In the genomic region with DNA sequence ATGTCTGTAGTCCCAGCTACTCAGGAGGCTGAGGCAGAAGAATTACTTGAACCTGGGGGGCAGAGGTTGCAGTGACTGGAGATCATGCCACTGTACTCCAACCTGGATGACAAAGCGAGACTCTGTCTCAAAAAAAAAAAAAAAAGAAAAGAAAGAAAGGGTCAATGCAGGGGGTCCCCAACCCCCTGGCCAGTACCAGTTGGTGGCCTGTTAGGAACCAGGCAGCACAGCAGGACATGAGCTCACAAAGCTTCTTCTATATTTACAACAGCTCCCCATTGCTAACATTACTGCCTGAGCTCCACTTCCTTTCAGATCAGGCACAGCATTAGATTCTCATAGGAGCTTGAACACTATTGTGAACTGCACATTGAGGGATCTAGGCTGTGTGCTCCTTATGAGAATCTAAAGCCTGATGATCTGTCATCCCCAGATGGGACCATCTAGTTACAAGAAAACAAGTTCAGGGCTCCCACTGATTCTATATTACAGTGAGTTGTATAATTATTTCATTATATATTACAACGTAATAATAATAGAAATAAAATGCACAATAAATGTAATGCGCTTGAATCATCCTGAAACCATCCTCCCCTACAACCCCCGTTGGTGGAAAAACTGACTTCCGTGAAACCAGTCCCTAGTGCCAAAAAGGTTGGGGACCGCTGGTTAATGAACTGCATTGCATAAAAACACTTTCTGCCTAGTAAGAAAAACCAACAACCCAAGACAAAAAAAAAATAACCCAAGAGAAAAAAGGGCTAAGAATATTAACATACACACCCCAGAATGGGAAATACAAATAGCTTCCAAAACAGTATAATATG, we compare ENCODE assay signal across 16 cellular contexts. TPM values are rescaled to one million over a fixed set of nuclear protein-coding genes. Genes with fewer than 3 reads are reported as not detected.
A peak's percentile ranks its signal among the peaks of the same experiment; 100 is the strongest.
DNase-seq lines count a peak whose midpoint lies in the region; ATAC-seq lines count a peak whose summit lies in the region.
"Had no signal": no experiment of that assay in that cellular context is flagged by ENCODE, and none has a peak within 500 bp of the region (broad histone marks: within the 10 kb centered on the region; RNA-seq: fewer than 3 reads in every experiment).

No MANE protein-coding gene starts in this region.

- no peaks in the 10 kb centered on the region for H3K36me3 Mint-ChIP-seq in T-helper 17 cell (ENCODE audit: low read depth)

- H3K27me3 Mint-ChIP-seq in T-helper 17 cell, result no peaks in the 10 kb centered on the region
- H3K27me3 Mint-ChIP-seq in stimulated activated naive CD8-positive, alpha-beta T cell treated with anti-CD3 and anti-CD28 coated beads, Interleukin-15, amount 100 ng/mL, for 72 hours, result no peaks in the 10 kb centered on the region

- no peaks in the 10 kb centered on the region for H3K36me3 ChIP-seq in aorta (ENCODE audit: control insufficient read depth in 1 of 2, insufficient read depth in 2 of 2, low read length in 1 of 2)

- peak overlapping the region; percentile 99 for H3K27ac Mint-ChIP-seq in T-helper 17 cell
- peak overlapping the region in 1 of 2 donors; percentile 34 for H3K27ac Mint-ChIP-seq in stimulated activated naive CD8-positive, alpha-beta T cell treated with anti-CD3 and anti-CD28 coated beads, Interleukin-15, amount 100 ng/mL, for 72 hours

- H3K9me3 ChIP-seq in T-helper 17 cell (ENCODE audit: control insufficient read depth, low read length, poor library complexity, severe bottlenecking) (no peaks in the 10 kb centered on the region), aorta (ENCODE audit: control insufficient read depth, low read length) (no peaks in the 10 kb centered on the region)
- H3K9me3 ChIP-seq: BLaER1 treated with 17β-estradiol and CSF1 and Interleukin-3, amounts not matched to agents 10 nM and 100 nM had no signal

- no peaks in the 10 kb centered on the region for H3K9me3 Mint-ChIP-seq in stimulated activated naive CD8-positive, alpha-beta T cell treated with anti-CD3 and anti-CD28 coated beads, Interleukin-15, amount 100 ng/mL, for 72 hours

- intact Hi-C loops in aorta (cut with DNase I), result no loop called here

- ATAC-seq in T-helper 17 cell (no peak), aorta (ENCODE audit: low FRiP score) (no peak)
- no peak for ATAC-seq in stimulated activated naive CD8-positive, alpha-beta T cell treated with anti-CD3 and anti-CD28 coated beads, Interleukin-15, amount 100 ng/mL, for 72 hours

- H3K4me3 Mint-ChIP-seq in T-helper 17 cell, result peak overlapping the region; percentile 76
- H3K4me3 Mint-ChIP-seq in stimulated activated naive CD8-positive, alpha-beta T cell treated with anti-CD3 and anti-CD28 coated beads, Interleukin-15, amount 100 ng/mL, for 72 hours, result peak overlapping the region; percentile 88 to 91

- no peak overlapping the region for H3K27ac ChIP-seq in aorta (ENCODE audit: low read depth in 1 of 2, low read length in 2 of 2)
- H3K27ac ChIP-seq: BLaER1 treated with 17β-estradiol and CSF1 and Interleukin-3, amounts not matched to agents 10 nM and 100 nM; parathyroid adenoma had no signal

- WGBS in aorta, 2 donors, result 66 to 74% methylated on average over 6 of the region's 6 CpGs

- H3K4me1 Mint-ChIP-seq in T-helper 17 cell, result peaks cover 31% of the 10 kb centered on the region
- H3K4me1 Mint-ChIP-seq in stimulated activated naive CD8-positive, alpha-beta T cell treated with anti-CD3 and anti-CD28 coated beads, Interleukin-15, amount 100 ng/mL, for 72 hours, result peaks cover 27% of the 10 kb centered on the region

- DNase-seq in stimulated activated CD4-positive, alpha-beta T cell treated with anti-CD3 and anti-CD28 coated beads, Interleukin-2, amount 100 ng/mL, for 24 hours, result peak; percentile 25 to 31
- no peak for DNase-seq in stimulated activated CD4-positive, alpha-beta T cell treated with anti-CD3 and anti-CD28 coated beads, Interleukin-12 subunit alpha, Interleukin-12 subunit beta, amount 100 ng/mL, for 4 hours
- DNase-seq in T-helper 17 cell (no peak), fibroblast of gingiva (ENCODE audit: low read depth) (peak; percentile 3), ACHN (no peak), NCI-H82 treated with DMSO at 0.1 percent for 48 hours (lab: John Stamatoyannopoulos, UW; ENCODE audit: unreplicated experiment) (no peak), aorta (no peak)
- no peak for DNase-seq in stimulated activated naive CD8-positive, alpha-beta T cell treated with anti-CD3 and anti-CD28 coated beads, Interleukin-15, amount 100 ng/mL, for 72 hours
- DNase-seq: activated CD8-positive, alpha-beta memory T cell treated with anti-CD3 and anti-CD28 coated beads, Interleukin-2, amount 50 U/mL, for 48 hours; erythroblast; hippocampal formation; NCI-H2081; OCI-M1 had no signal

- in situ Hi-C loops in ACHN (cut with HindIII; ENCODE audit: low pct_ligation_motif_present, low pct_unique_long_range_greater_than_20kb, low sequenced_read_pairs), result no loop called here

- no peak overlapping the region for H3K4me3 ChIP-seq in aorta (ENCODE audit: low read length in 2 of 2)
- H3K4me3 ChIP-seq: BLaER1 treated with 17β-estradiol and CSF1 and Interleukin-3, amounts not matched to agents 10 nM and 100 nM had no signal

- H3K27me3 ChIP-seq in aorta (ENCODE audit: control insufficient read depth in 1 of 2, insufficient read depth in 2 of 2, low read length in 1 of 2), result no peaks in the 10 kb centered on the region
- H3K27me3 ChIP-seq: BLaER1 treated with 17β-estradiol and CSF1 and Interleukin-3, amounts not matched to agents 10 nM and 100 nM had no signal

- no peaks in the 10 kb centered on the region for H3K4me1 ChIP-seq in aorta (ENCODE audit: control insufficient read depth in 1 of 2, insufficient read depth in 2 of 2, low read length in 2 of 2)

RNA-seq across cellular contexts. Expression of gene ZBTB8OS, which starts 2.8 kb away (rescaled TPM):
- total RNA-seq in T-helper 17 cell (10 to 100 TPM; 40.5 to 41.9 TPM), aorta (10 to 100 TPM; 36.3 to 37.8 TPM)
- polyA plus RNA-seq in aorta, result 10 to 100 TPM; 43.6 to 78.3 TPM

RNA-seq across cellular contexts. Expression of gene RBBP4, which starts 3.5 kb away (rescaled TPM):
- total RNA-seq in T-helper 17 cell, result 100 to 1,000 TPM; 130 to 152 TPM
- 100 to 1,000 TPM; 106 to 114 TPM for total RNA-seq in aorta
- polyA plus RNA-seq in aorta, result 10 to 100 TPM; 31.4 to 41.3 TPM

RNA-seq across cellular contexts. Expression of gene SYNC, which starts 55.0 kb away (rescaled TPM):
- total RNA-seq in T-helper 17 cell (not detected), aorta (10 to 100 TPM; 37.5 to 89.8 TPM)
- polyA plus RNA-seq in aorta, result 10 to 100 TPM; 11.4 to 36.8 TPM
- total RNA-seq: T-helper 1 cell treated with Interleukin-12 subunit alpha and Interleukin-12 subunit beta and Interleukin-4 antibody, amounts not matched to agents 30 ng/mL and 1 ng/mL, for 36 hours had no signal

Comparison
In these comparisons a context has a peak if more than half of its experiments do, and no peak if none do; other contexts are left out.
1. DNase-seq: peak in stimulated activated CD4-positive, alpha-beta T cell treated with anti-CD3 and anti-CD28 coated beads, Interleukin-2, amount 100 ng/mL, for 24 hours (2 of 2) and fibroblast of gingiva (single experiment); none in stimulated activated CD4-positive, alpha-beta T cell treated with anti-CD3 and anti-CD28 coated beads, Interleukin-12 subunit alpha, Interleukin-12 subunit beta, amount 100 ng/mL, for 4 hours (single experiment), T-helper 17 cell (0 of 3), stimulated activated naive CD8-positive, alpha-beta T cell treated with anti-CD3 and anti-CD28 coated beads, Interleukin-15, amount 100 ng/mL, for 72 hours (0 of 2), ACHN (single experiment), NCI-H82 treated with DMSO at 0.1 percent for 48 hours (single experiment) and aorta (0 of 2).
2. RNA of gene SYNC, which starts 55.0 kb away (total RNA-seq): 37.5 to 89.8 TPM in aorta; not detected in T-helper 17 cell; every median in the first group is over 10 times any median in the second.